8 cellular contexts compared by ENCODE assay signal in genomic region chr22:46071451-46072029, GRCh38.
DNase-seq lines count a peak whose midpoint lies in the region; ATAC-seq and TF ChIP-seq lines count a peak whose summit lies in the region.

No MANE protein-coding gene starts in this region.

- H3K27me3 Mint-ChIP-seq in central memory CD8-positive, alpha-beta T cell = no peaks in the 10 kb centered on the region

- peaks cover 4% of the 10 kb centered on the region for H3K4me1 ChIP-seq in smooth muscle cell (ENCODE audit: low read depth)

- under 1% methylated on average over 66 of the region's 98 CpGs for WGBS in smooth muscle cell (ENCODE audit: low lambda C conversion rate)

- H3K27me3 ChIP-seq in kidney epithelial cell (ENCODE audit: control insufficient read depth, insufficient read depth, low read length) = no peaks in the 10 kb centered on the region
- peaks cover 39% of the 10 kb centered on the region for H3K27me3 ChIP-seq in smooth muscle cell (ENCODE audit: low read depth)

- ATAC-seq in central memory CD8-positive, alpha-beta T cell (replicated peaks; ENCODE audit: extremely low read depth, poor library complexity, severe bottlenecking) = peak; percentile 24
- no peak for ATAC-seq in HG03139 (IDR thresholded peaks at IDR 0.05; ENCODE audit: unreplicated experiment)

- H3K4me2 ChIP-seq in smooth muscle cell = peak overlapping the region; percentile 97

- H3K27ac Mint-ChIP-seq in central memory CD8-positive, alpha-beta T cell (ENCODE audit: low read depth) = no peak overlapping the region

- H3K9me3 Mint-ChIP-seq in central memory CD8-positive, alpha-beta T cell = no peaks in the 10 kb centered on the region

- no peaks in the 10 kb centered on the region for H3K9me3 ChIP-seq in smooth muscle cell (replicated peaks; ENCODE audit: low read depth)

- TF ChIP-seq CTCF in kidney epithelial cell (IDR thresholded peaks at IDR 0.05; ENCODE audit: insufficient read depth, low read length, poor library complexity, severe bottlenecking) = no peak
- TF ChIP-seq CTCF in smooth muscle cell (IDR thresholded peaks at IDR 0.05; ENCODE audit: borderline replicate concordance, insufficient read depth, poor library complexity, severe bottlenecking) = no peak

- peaks cover 8% of the 10 kb centered on the region for H3F3A ChIP-seq in smooth muscle cell (ENCODE audit: low read depth)

- DNase-seq in NOMO-1 treated with dmso at 0.1 percent for 144 hours (lab: John Stamatoyannopoulos, UW; ENCODE audit: unreplicated experiment) = peak; percentile 64
- DNase-seq in NOMO-1 treated with DMSO at 0.1 percent for 48 hours (lab: John Stamatoyannopoulos, UW; ENCODE audit: unreplicated experiment) = no peak
- peak; percentile 71 for DNase-seq in NCI-H128 (lab: John Stamatoyannopoulos, UW; ENCODE audit: unreplicated experiment)
- DNase-seq in UCSD-AML1 (lab: John Stamatoyannopoulos, UW; ENCODE audit: unreplicated experiment) = peak; percentile 81
- DNase-seq in central memory CD8-positive, alpha-beta T cell (ENCODE audit: low spot score in 2 of 2) = no peak
- peak; percentile 59 for DNase-seq in kidney epithelial cell (ENCODE audit: low read depth)
- no peak for DNase-seq in smooth muscle cell (lab: John Stamatoyannopoulos, UW; ENCODE audit: unreplicated experiment)

- peaks cover 3% of the 10 kb centered on the region for H3K79me2 ChIP-seq in smooth muscle cell (ENCODE audit: low read depth)

- H3K4me3 Mint-ChIP-seq in central memory CD8-positive, alpha-beta T cell = peak overlapping the region; percentile 81

- no peak overlapping the region for H3K9ac ChIP-seq in smooth muscle cell (ENCODE audit: low read depth)

- peaks cover 9% of the 10 kb centered on the region for H3K36me3 Mint-ChIP-seq in central memory CD8-positive, alpha-beta T cell (ENCODE audit: insufficient read depth)

- H3K4me1 Mint-ChIP-seq in central memory CD8-positive, alpha-beta T cell = peaks cover 44% of the 10 kb centered on the region

- no peak overlapping the region for H3K27ac ChIP-seq in smooth muscle cell (ENCODE audit: low read depth)

- H2AFZ ChIP-seq in smooth muscle cell (ENCODE audit: low read depth) = peak overlapping the region; percentile 77

- H3K36me3 ChIP-seq in kidney epithelial cell (ENCODE audit: control insufficient read depth, insufficient read depth, low read length) = peaks cover 1% of the 10 kb centered on the region
- no peaks in the 10 kb centered on the region for H3K36me3 ChIP-seq in smooth muscle cell (ENCODE audit: low read depth)

- peak overlapping the region; percentile 82 for H3K4me3 ChIP-seq in kidney epithelial cell (ENCODE audit: low read depth, low read length)
- H3K4me3 ChIP-seq in smooth muscle cell = peak overlapping the region; percentile 82

- peaks cover 31% of the 10 kb centered on the region for H4K20me1 ChIP-seq in smooth muscle cell (ENCODE audit: low read depth)

Comparison
In these comparisons a context has a peak if more than half of its experiments do, and no peak if none do; other contexts are left out.
1. DNase-seq: peak in NOMO-1 treated with dmso at 0.1 percent for 144 hours (single experiment), NCI-H128 (single experiment), UCSD-AML1 (single experiment) and kidney epithelial cell (single experiment); none in NOMO-1 treated with DMSO at 0.1 percent for 48 hours (single experiment), central memory CD8-positive, alpha-beta T cell (0 of 2) and smooth muscle cell (single experiment).